ENCODE assay signal across 1 cellular context in genomic region chr18:77118256-77119090, GRCh38.
TF ChIP-seq lines count a peak whose summit lies in the region.

No MANE protein-coding gene starts in this region.

TF ChIP-seq in H1, 55 proteins besides CTCF, POLR2A, EP300 and RAD21:
- TF ChIP-seq JUN (IDR thresholded peaks at IDR 0.05; ENCODE audit: low read depth, low read length) (no peak), GTF2F1 (IDR thresholded peaks at IDR 0.05; ENCODE audit: borderline replicate concordance, low read depth, low read length) (no peak), CBX5 (IDR thresholded peaks at IDR 0.05; ENCODE audit: low read depth, low read length) (no peak), TAF7 (optimal IDR thresholded peaks at IDR 0.05; ENCODE audit: borderline replicate concordance, low read depth, low read length) (no peak), ATF3 (IDR thresholded peaks at IDR 0.05; ENCODE audit: insufficient read depth, low read depth, low read length) (no peak), MAFK (IDR thresholded peaks at IDR 0.05; ENCODE audit: low read depth, low read length) (no peak), SIX5 (IDR thresholded peaks at IDR 0.05; ENCODE audit: low read depth, low read length) (no peak), RBBP5 (IDR thresholded peaks at IDR 0.05; ENCODE audit: borderline replicate concordance, low read depth, low read length) (no peak), SIRT6 (IDR thresholded peaks at IDR 0.05; ENCODE audit: low read length) (no peak), NANOG (IDR thresholded peaks at IDR 0.05; ENCODE audit: insufficient read depth, low read depth, low read length, poor library complexity, severe bottlenecking) (no peak), NRF1 (IDR thresholded peaks at IDR 0.05; ENCODE audit: low read depth, low read length) (no peak), KDM4A (IDR thresholded peaks at IDR 0.05; ENCODE audit: low read depth, low read length, severe bottlenecking) (no peak), CHD7 (IDR thresholded peaks at IDR 0.05; ENCODE audit: insufficient replicate concordance, low read length) (no peak), FOSL1 (IDR thresholded peaks at IDR 0.05; ENCODE audit: insufficient read depth, low read depth, low read length) (no peak), RNF2 (IDR thresholded peaks at IDR 0.05; ENCODE audit: borderline replicate concordance, low read depth, low read length, missing control alignments, poor library complexity, severe bottlenecking) (no peak), TCF12 (IDR thresholded peaks at IDR 0.05; ENCODE audit: low read depth, low read length) (no peak), TBP (IDR thresholded peaks at IDR 0.05; ENCODE audit: low read depth, low read length) (no peak), SP2 (IDR thresholded peaks at IDR 0.05; ENCODE audit: low read length) (no peak)
